ENCODE assay signal across 9 cellular contexts in genomic region chr7:29565982-29566746, GRCh38. TPM values are rescaled to one million over a fixed set of nuclear protein-coding genes. Genes with fewer than 3 reads are reported as not detected.
DNase-seq lines count a peak whose midpoint lies in the region; ATAC-seq and TF ChIP-seq lines count a peak whose summit lies in the region.
"Had no signal": no experiment of that assay in that cellular context is flagged by ENCODE, and none has a peak within 500 bp of the region (broad histone marks: within the 10 kb centered on the region; RNA-seq: fewer than 3 reads in every experiment).

No MANE protein-coding gene starts in this region.

- H3K79me1 ChIP-seq in H9 (ENCODE audit: insufficient read depth, low read depth, low read length, poor library complexity, severe bottlenecking), result no peaks in the 10 kb centered on the region

- no peak overlapping the region for H3K18ac ChIP-seq in H9 (ENCODE audit: insufficient read length, low read depth, low read length)

- peaks cover 2 to 15% (median 8%) of the 10 kb centered on the region in 3 experiments; a peak in 5 of 7 replicates for H3K36me3 Mint-ChIP-seq in H9 (ENCODE audit: insufficient read depth in 1 of 3, low read depth in 3 of 3)
- no peaks in the 10 kb centered on the region for H3K36me3 Mint-ChIP-seq in CD4-positive, alpha-beta memory T cell

- H3K4me1 Mint-ChIP-seq in H9, result peaks cover 55% of the 10 kb centered on the region in 2 experiments
- peaks cover 3 to 28% (median 10%) of the 10 kb centered on the region in 4 donors for H3K4me1 Mint-ChIP-seq in CD4-positive, alpha-beta memory T cell

- H3K9ac ChIP-seq in H9 (ENCODE audit: extremely low read depth, insufficient read length, low read length) (no peak overlapping the region), adipocyte (ENCODE audit: low read length) (peak overlapping the region; percentile 82), iPS-20b (ENCODE audit: low read depth, low read length) (no peak overlapping the region), skeletal muscle satellite cell (ENCODE audit: low read depth, low read length) (peak overlapping the region; percentile 72)

- H3K9me3 Mint-ChIP-seq in H9, result no peaks in the 10 kb centered on the region; a peak in 1 of 5 replicates
- peaks cover 0 to 5% (median 0%) of the 10 kb centered on the region in 8 donors for H3K9me3 Mint-ChIP-seq in CD4-positive, alpha-beta memory T cell

- H2BK15ac ChIP-seq in H9 (ENCODE audit: low read depth, low read length), result no peak overlapping the region

- H3K4ac ChIP-seq in H9 (ENCODE audit: low read depth, low read length), result no peak overlapping the region

- no peak overlapping the region for H4K8ac ChIP-seq in H9 (replicated peaks; ENCODE audit: insufficient read length, low read depth, low read length)

- H3K4me2 ChIP-seq in H9 (ENCODE audit: insufficient read depth, insufficient read length, low read length) (peak overlapping the region; percentile 71), skeletal muscle satellite cell (ENCODE audit: low read length) (peak overlapping the region; percentile 100)

- H2BK20ac ChIP-seq in H9 (ENCODE audit: low read depth, low read length, poor library complexity, severe bottlenecking), result no peak overlapping the region

- H2BK12ac ChIP-seq in H9 (ENCODE audit: insufficient read length, low read depth, low read length), result no peak overlapping the region

- peak overlapping the region in 1 of 2 experiments; percentile 83; a peak in 3 of 5 replicates for H3K4me3 Mint-ChIP-seq in H9
- H3K4me3 Mint-ChIP-seq in CD4-positive, alpha-beta memory T cell, result peak overlapping the region in 3 of 8 donors; percentile 35 to 48 (median 44)

- no peak overlapping the region for H3K23ac ChIP-seq in H9 (ENCODE audit: insufficient read length, low read depth, low read length)

- intact Hi-C loops in CD4-positive, alpha-beta memory T cell (cut with micrococcal nuclease), result no loop called here

- no peak overlapping the region for H3T11ph ChIP-seq in H9 (ENCODE audit: low read length)

- CTCF ChIA-PET in CD4-positive, alpha-beta memory T cell (lab: Charles Lee; ENCODE audit: partially characterized antibody), result no interaction called here

- H3K4me3 ChIP-seq in adipocyte (ENCODE audit: low read length) (peak overlapping the region; percentile 84), iPS-20b (ENCODE audit: low read length) (peak overlapping the region; percentile 98; the same call in 1 of the 2 replicates), skeletal muscle satellite cell (ENCODE audit: low read length) (peak overlapping the region; percentile 87)
- no peak overlapping the region for H3K4me3 ChIP-seq in CD4-positive, alpha-beta memory T cell (ENCODE audit: low read length in 2 of 2)

- peaks cover 16% of the 10 kb centered on the region for H3K27me3 Mint-ChIP-seq in H9 (ENCODE audit: low read depth)
- H3K27me3 Mint-ChIP-seq in CD4-positive, alpha-beta memory T cell, result peaks cover 35 to 37% of the 10 kb centered on the region in 2 donors

- DNase-seq in H9, result peak; percentile 44
- DNase-seq in adipocyte (ENCODE audit: low read depth), result peak; percentile 57
- no peak for DNase-seq in HCEC 1CT
- no peak for DNase-seq in CD4-positive, alpha-beta memory T cell

- H2BK5ac ChIP-seq in H9 (ENCODE audit: insufficient read length, low read length), result no peak overlapping the region

- peak overlapping the region in 1 of 3 experiments; percentile 83; a peak in 1 of 7 replicates for H3K27ac Mint-ChIP-seq in H9
- no peak overlapping the region for H3K27ac Mint-ChIP-seq in CD4-positive, alpha-beta memory T cell

- peaks cover 23% of the 10 kb centered on the region for H3K23me2 ChIP-seq in H9 (ENCODE audit: insufficient read length, low read depth, low read length, poor library complexity, severe bottlenecking)

- no peak overlapping the region for H4K91ac ChIP-seq in H9 (ENCODE audit: insufficient read length, low read depth, low read length)

- no peaks in the 10 kb centered on the region for H3K9me3 ChIP-seq in H9 (ENCODE audit: control insufficient read depth, low read depth, low read length)
- no peaks in the 10 kb centered on the region for H3K9me3 ChIP-seq in adipocyte (ENCODE audit: control insufficient read depth, low read length)
- H3K9me3 ChIP-seq in iPS-20b (ENCODE audit: insufficient read depth, low read depth, low read length), result no peaks in the 10 kb centered on the region
- no peaks in the 10 kb centered on the region for H3K9me3 ChIP-seq in skeletal muscle satellite cell (replicated peaks; ENCODE audit: low read length)
- no peaks in the 10 kb centered on the region for H3K9me3 ChIP-seq in CD4-positive, alpha-beta memory T cell (ENCODE audit: control insufficient read depth in 1 of 2, low read length in 2 of 2)

- H2BK120ac ChIP-seq in H9 (ENCODE audit: low read depth, low read length, poor library complexity, severe bottlenecking), result no peak overlapping the region

- H3K4me1 ChIP-seq in H9 (ENCODE audit: insufficient read depth, low read length) (peaks cover 6% of the 10 kb centered on the region; the same call in 1 of the 2 replicates), adipocyte (ENCODE audit: control insufficient read depth, insufficient read depth, low read length) (peaks cover 28% of the 10 kb centered on the region), iPS-20b (ENCODE audit: insufficient read depth, low read length) (peaks cover 21% of the 10 kb centered on the region; the same call in 1 of the 2 replicates), skeletal muscle satellite cell (ENCODE audit: control insufficient read depth, insufficient read depth, low read length) (peaks cover 20% of the 10 kb centered on the region)
- H3K4me1 ChIP-seq in CD4-positive, alpha-beta memory T cell (ENCODE audit: insufficient read depth, low read length), result peaks cover 14% of the 10 kb centered on the region

- ATAC-seq in GM19395 (IDR thresholded peaks at IDR 0.05; ENCODE audit: unreplicated experiment) (no peak), HG03571 (IDR thresholded peaks at IDR 0.05; ENCODE audit: unreplicated experiment) (no peak)

- peak overlapping the region; percentile 68; the same call in 1 of the 2 replicates for H3K14ac ChIP-seq in H9 (ENCODE audit: insufficient read depth, low read length)

- H2AK5ac ChIP-seq in H9 (ENCODE audit: insufficient read length, low read length), result no peak overlapping the region

- H3K36me3 ChIP-seq in adipocyte (ENCODE audit: control insufficient read depth, insufficient read depth, low read length, severe bottlenecking) (no peaks in the 10 kb centered on the region), iPS-20b (ENCODE audit: insufficient read depth, low read depth, low read length) (peaks cover 5% of the 10 kb centered on the region; the same call in 1 of the 2 replicates), skeletal muscle satellite cell (ENCODE audit: insufficient read depth, low read length) (peaks cover 4% of the 10 kb centered on the region)
- H3K36me3 ChIP-seq in CD4-positive, alpha-beta memory T cell (ENCODE audit: insufficient read depth, low read length), result no peaks in the 10 kb centered on the region

- peak overlapping the region; percentile 33 for H4K5ac ChIP-seq in H9 (ENCODE audit: insufficient read length, low read depth, low read length)

- no peaks in the 10 kb centered on the region for H3K79me2 ChIP-seq in H9 (ENCODE audit: insufficient read depth, low read length)

- H4K20me1 ChIP-seq in H9 (ENCODE audit: control insufficient read depth, insufficient read depth, insufficient read length), result no peaks in the 10 kb centered on the region

- H3K27me3 ChIP-seq in H9 (ENCODE audit: insufficient read depth, low read length) (peaks cover 4% of the 10 kb centered on the region; the same call in 1 of the 2 replicates), adipocyte (replicated peaks; ENCODE audit: control insufficient read depth, insufficient read depth, low read length) (no peaks in the 10 kb centered on the region), iPS-20b (ENCODE audit: insufficient read depth, low read length) (peaks cover 44% of the 10 kb centered on the region), skeletal muscle satellite cell (ENCODE audit: control insufficient read depth, insufficient read depth, low read length) (peaks cover 17% of the 10 kb centered on the region)
- peaks cover 16% of the 10 kb centered on the region for H3K27me3 ChIP-seq in CD4-positive, alpha-beta memory T cell (ENCODE audit: insufficient read depth, low read length)

- POLR2A ChIA-PET in CD4-positive, alpha-beta memory T cell (lab: Charles Lee; ENCODE audit: partially characterized antibody), result no interaction called here

- no peak overlapping the region for H3K56ac ChIP-seq in H9 (ENCODE audit: insufficient read length, low read depth, low read length)

- WGBS in H9 (ENCODE audit: extremely low coverage, insufficient read length, low lambda C conversion rate), result no CpG with 5 or more reads among the region's 56 CpGs

- no peak overlapping the region for H2AFZ ChIP-seq in H9 (ENCODE audit: low read length)

- H3K27ac ChIP-seq in H9 (ENCODE audit: insufficient read length, low read depth, low read length), result no peak overlapping the region
- no peak overlapping the region for H3K27ac ChIP-seq in iPS-20b (ENCODE audit: low read length)
- no peak overlapping the region for H3K27ac ChIP-seq in CD4-positive, alpha-beta memory T cell (ENCODE audit: low read depth, low read length)

- TF ChIP-seq CTCF in H9 (conservative IDR thresholded peaks at IDR 0.05), result no peak

RNA-seq across cellular contexts. Expression of gene PRR15, which starts 2.5 kb away (rescaled TPM):
- 15.1 and 15.5 TPM in 2 replicates for total RNA-seq in H9 (2021)
- total RNA-seq in skeletal muscle satellite cell (2012; rRNA removed), result 0.22 and 0.25 TPM in 2 replicates
- total RNA-seq in CD4-positive, alpha-beta memory T cell, result not detected
- not detected for polyA plus RNA-seq in CD4-positive, alpha-beta memory T cell
- total RNA-seq: LHCN-M2 had no signal

Comparison
In these comparisons a context has a peak if more than half of its experiments do, and no peak if none do; other contexts are left out.
1. DNase-seq: peak in H9 (single experiment) and adipocyte (single experiment); none in HCEC 1CT (single experiment) and CD4-positive, alpha-beta memory T cell (0 of 5).
2. H3K9ac ChIP-seq: peak in adipocyte (single experiment) and skeletal muscle satellite cell (single experiment); none in H9 (single experiment) and iPS-20b (single experiment).
3. H3K4me3 ChIP-seq: peak in adipocyte (single experiment), iPS-20b (single experiment) and skeletal muscle satellite cell (single experiment); none in CD4-positive, alpha-beta memory T cell (0 of 2).
4. RNA of gene PRR15, which starts 2.5 kb away (total RNA-seq): 15.1 to 15.5 TPM in H9; not detected in CD4-positive, alpha-beta memory T cell; every median in the first group is over 10 times any median in the second.